ENCODE assay signal across 1 cellular context in the genomic region with DNA sequence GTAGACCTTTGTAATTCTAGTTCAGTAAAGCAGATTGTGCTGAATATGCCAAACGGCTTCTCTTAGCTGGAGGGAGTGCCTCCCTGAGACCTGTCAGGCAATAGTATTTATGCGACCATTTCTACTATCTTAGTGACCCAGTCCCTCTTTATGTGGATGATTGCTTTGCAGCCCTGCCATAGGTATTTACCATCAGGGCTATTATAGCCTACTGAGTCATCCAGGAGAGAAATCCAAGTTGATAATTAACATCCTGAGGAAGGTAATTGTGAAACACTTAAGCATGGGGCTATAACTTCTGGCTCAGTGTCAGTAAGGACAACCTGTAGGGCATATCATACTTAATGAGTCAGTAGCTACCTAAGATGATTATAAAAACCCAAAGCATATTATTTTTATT.
TF ChIP-seq lines count a peak whose summit lies in the region.

No MANE protein-coding gene starts in this region.

TF ChIP-seq in GM23338, 12 proteins besides CTCF, POLR2A, EP300 and RAD21:
- TF ChIP-seq, protein P1, sequence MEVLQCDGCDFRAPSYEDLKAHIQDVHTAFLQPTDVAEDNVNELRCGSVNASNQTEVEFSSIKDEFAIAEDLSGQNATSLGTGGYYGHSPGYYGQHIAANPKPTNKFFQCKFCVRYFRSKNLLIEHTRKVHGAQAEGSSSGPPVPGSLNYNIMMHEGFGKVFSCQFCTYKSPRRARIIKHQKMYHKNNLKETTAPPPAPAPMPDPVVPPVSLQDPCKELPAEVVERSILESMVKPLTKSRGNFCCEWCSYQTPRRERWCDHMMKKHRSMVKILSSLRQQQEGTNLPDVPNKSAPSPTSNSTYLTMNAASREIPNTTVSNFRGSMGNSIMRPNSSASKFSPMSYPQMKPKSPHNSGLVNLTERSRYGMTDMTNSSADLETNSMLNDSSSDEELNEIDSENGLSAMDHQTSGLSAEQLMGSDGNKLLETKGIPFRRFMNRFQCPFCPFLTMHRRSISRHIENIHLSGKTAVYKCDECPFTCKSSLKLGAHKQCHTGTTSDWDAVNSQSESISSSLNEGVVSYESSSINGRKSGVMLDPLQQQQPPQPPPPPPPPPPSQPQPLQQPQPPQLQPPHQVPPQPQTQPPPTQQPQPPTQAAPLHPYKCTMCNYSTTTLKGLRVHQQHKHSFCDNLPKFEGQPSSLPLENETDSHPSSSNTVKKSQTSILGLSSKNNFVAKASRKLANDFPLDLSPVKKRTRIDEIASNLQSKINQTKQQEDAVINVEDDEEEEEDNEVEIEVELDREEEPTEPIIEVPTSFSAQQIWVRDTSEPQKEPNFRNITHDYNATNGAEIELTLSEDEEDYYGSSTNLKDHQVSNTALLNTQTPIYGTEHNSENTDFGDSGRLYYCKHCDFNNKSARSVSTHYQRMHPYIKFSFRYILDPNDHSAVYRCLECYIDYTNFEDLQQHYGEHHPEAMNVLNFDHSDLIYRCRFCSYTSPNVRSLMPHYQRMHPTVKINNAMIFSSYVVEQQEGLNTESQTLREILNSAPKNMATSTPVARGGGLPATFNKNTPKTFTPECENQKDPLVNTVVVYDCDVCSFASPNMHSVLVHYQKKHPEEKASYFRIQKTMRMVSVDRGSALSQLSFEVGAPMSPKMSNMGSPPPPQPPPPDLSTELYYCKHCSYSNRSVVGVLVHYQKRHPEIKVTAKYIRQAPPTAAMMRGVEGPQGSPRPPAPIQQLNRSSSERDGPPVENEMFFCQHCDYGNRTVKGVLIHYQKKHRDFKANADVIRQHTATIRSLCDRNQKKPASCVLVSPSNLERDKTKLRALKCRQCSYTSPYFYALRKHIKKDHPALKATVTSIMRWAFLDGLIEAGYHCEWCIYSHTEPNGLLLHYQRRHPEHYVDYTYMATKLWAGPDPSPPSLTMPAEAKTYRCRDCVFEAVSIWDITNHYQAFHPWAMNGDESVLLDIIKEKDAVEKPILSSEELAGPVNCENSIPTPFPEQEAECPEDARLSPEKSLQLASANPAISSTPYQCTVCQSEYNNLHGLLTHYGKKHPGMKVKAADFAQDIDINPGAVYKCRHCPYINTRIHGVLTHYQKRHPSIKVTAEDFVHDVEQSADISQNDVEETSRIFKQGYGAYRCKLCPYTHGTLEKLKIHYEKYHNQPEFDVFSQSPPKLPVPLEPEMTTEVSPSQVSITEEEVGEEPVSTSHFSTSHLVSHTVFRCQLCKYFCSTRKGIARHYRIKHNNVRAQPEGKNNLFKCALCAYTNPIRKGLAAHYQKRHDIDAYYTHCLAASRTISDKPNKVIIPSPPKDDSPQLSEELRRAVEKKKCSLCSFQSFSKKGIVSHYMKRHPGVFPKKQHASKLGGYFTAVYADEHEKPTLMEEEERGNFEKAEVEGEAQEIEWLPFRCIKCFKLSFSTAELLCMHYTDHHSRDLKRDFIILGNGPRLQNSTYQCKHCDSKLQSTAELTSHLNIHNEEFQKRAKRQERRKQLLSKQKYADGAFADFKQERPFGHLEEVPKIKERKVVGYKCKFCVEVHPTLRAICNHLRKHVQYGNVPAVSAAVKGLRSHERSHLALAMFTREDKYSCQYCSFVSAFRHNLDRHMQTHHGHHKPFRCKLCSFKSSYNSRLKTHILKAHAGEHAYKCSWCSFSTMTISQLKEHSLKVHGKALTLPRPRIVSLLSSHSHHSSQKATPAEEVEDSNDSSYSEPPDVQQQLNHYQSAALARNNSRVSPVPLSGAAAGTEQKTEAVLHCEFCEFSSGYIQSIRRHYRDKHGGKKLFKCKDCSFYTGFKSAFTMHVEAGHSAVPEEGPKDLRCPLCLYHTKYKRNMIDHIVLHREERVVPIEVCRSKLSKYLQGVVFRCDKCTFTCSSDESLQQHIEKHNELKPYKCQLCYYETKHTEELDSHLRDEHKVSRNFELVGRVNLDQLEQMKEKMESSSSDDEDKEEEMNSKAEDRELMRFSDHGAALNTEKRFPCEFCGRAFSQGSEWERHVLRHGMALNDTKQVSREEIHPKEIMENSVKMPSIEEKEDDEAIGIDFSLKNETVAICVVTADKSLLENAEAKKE (CRISPR knock-in tag; IDR thresholded peaks at IDR 0.05): no peak
- TF ChIP-seq ZNF114 (CRISPR knock-in tag; IDR thresholded peaks at IDR 0.05) (no peak), STAT1 (IDR thresholded peaks at IDR 0.05; ENCODE audit: unreplicated experiment) (no peak), EZH2 (IDR thresholded peaks at IDR 0.05; ENCODE audit: low read depth, unreplicated experiment) (no peak)
- TF ChIP-seq, protein P2, sequence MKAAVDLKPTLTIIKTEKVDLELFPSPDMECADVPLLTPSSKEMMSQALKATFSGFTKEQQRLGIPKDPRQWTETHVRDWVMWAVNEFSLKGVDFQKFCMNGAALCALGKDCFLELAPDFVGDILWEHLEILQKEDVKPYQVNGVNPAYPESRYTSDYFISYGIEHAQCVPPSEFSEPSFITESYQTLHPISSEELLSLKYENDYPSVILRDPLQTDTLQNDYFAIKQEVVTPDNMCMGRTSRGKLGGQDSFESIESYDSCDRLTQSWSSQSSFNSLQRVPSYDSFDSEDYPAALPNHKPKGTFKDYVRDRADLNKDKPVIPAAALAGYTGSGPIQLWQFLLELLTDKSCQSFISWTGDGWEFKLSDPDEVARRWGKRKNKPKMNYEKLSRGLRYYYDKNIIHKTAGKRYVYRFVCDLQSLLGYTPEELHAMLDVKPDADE (IDR thresholded peaks at IDR 0.05): no peak
